19 cellular contexts compared by ENCODE assay signal in genomic region chr17:53896047-53896446, GRCh38.
DNase-seq lines count a peak whose midpoint lies in the region; ATAC-seq and TF ChIP-seq lines count a peak whose summit lies in the region.
"Had no signal": no experiment of that assay in that cellular context is flagged by ENCODE, and none has a peak within 500 bp of the region (broad histone marks: within the 10 kb centered on the region; RNA-seq: fewer than 3 reads in every experiment).

No MANE protein-coding gene starts in this region.

- peak overlapping the region; percentile 40 to 77 (median 59) for H3K4me2 ChIP-seq in BLaER1 treated with 17β-estradiol and CSF1 and Interleukin-3, amounts not matched to agents 10 nM and 100 nM
- no peak overlapping the region for H3K4me2 ChIP-seq in KMS-11
- H3K4me2 ChIP-seq in neural progenitor cell = no peak overlapping the region

- no peaks in the 10 kb centered on the region for H3K9me3 Mint-ChIP-seq in neural progenitor cell

- no peaks in the 10 kb centered on the region for H3F3A ChIP-seq in neural progenitor cell (ENCODE audit: low read depth)

- H4K20me1 ChIP-seq in BLaER1 treated with 17β-estradiol and CSF1 and Interleukin-3, amounts not matched to agents 10 nM and 100 nM = no peaks in the 10 kb centered on the region
- H4K20me1 ChIP-seq in KMS-11 (ENCODE audit: insufficient read depth) (no peaks in the 10 kb centered on the region), neural progenitor cell (ENCODE audit: low read depth) (no peaks in the 10 kb centered on the region)

- H3K4me1 ChIP-seq in BLaER1 treated with 17β-estradiol and CSF1 and Interleukin-3, amounts not matched to agents 10 nM and 100 nM = peaks cover 18 to 51% (median 28%) of the 10 kb centered on the region in 10 experiments
- no peaks in the 10 kb centered on the region for H3K4me1 ChIP-seq in KMS-11 (ENCODE audit: low read depth, poor library complexity, severe bottlenecking)
- H3K4me1 ChIP-seq in neural progenitor cell = no peaks in the 10 kb centered on the region
- H3K4me1 ChIP-seq: BE2C, Peyer's patch had no signal

- DNase-seq in SK-N-MC (ENCODE audit: low read depth, low spot score) (peak; percentile 39), neural progenitor cell (ENCODE audit: low spot score) (no peak)
- DNase-seq: BE2C; CD8-positive, alpha-beta memory T cell; KBM-7; MG63; NCI-H1417 treated with DMSO at 0.1 percent for 48 hours; NCI-H2029 treated with DMSO at 0.1 percent for 48 hours; NCI-H526; Peyer's patch; SHP77; T-helper 2 cell had no signal

- no peaks in the 10 kb centered on the region for H3K27me3 ChIP-seq in BLaER1 treated with 17β-estradiol and CSF1 and Interleukin-3, amounts not matched to agents 10 nM and 100 nM
- H3K27me3 ChIP-seq in KMS-11 (ENCODE audit: insufficient read depth, low read depth) (no peaks in the 10 kb centered on the region), neural progenitor cell (no peaks in the 10 kb centered on the region)
- H3K27me3 ChIP-seq: BE2C, MG63, Peyer's patch had no signal

- H3K36me3 ChIP-seq in BLaER1 treated with 17β-estradiol and CSF1 and Interleukin-3, amounts not matched to agents 10 nM and 100 nM = no peaks in the 10 kb centered on the region
- H3K36me3 ChIP-seq in KMS-11 (ENCODE audit: insufficient read depth) (no peaks in the 10 kb centered on the region), SK-N-MC (ENCODE audit: insufficient read depth, low read length) (no peaks in the 10 kb centered on the region), neural progenitor cell (no peaks in the 10 kb centered on the region)
- H3K36me3 ChIP-seq: BE2C, MG63, Peyer's patch had no signal

- H3K4me1 Mint-ChIP-seq in neural progenitor cell = no peaks in the 10 kb centered on the region
- H3K4me1 Mint-ChIP-seq: CD8-positive, alpha-beta memory T cell had no signal

- H3K27ac Mint-ChIP-seq in neural progenitor cell = no peak overlapping the region
- H3K27ac Mint-ChIP-seq: CD8-positive, alpha-beta memory T cell had no signal

- no peaks in the 10 kb centered on the region for H3K36me3 Mint-ChIP-seq in neural progenitor cell
- H3K36me3 Mint-ChIP-seq: CD8-positive, alpha-beta memory T cell had no signal

- H3K27ac ChIP-seq in BLaER1 treated with 17β-estradiol and CSF1 and Interleukin-3, amounts not matched to agents 10 nM and 100 nM = peak overlapping the region; percentile 73 to 89 (median 81)
- H3K27ac ChIP-seq in KMS-11 (no peak overlapping the region), SK-N-MC (peak overlapping the region; percentile 36; the same call in 1 of the 2 replicates), neural progenitor cell (no peak overlapping the region)
- H3K27ac ChIP-seq: HL-60, Peyer's patch had no signal

- TF ChIP-seq CTCF in KMS-11 (conservative IDR thresholded peaks at IDR 0.05; ENCODE audit: low read depth, low read length) (no peak), neural progenitor cell (IDR thresholded peaks at IDR 0.05) (no peak)

- H2AFZ ChIP-seq in KMS-11 (ENCODE audit: low read depth) (peak overlapping the region; percentile 8; the same call in 1 of the 2 replicates), neural progenitor cell (replicated peaks) (peak overlapping the region; percentile 20)

- peaks cover 2% of the 10 kb centered on the region for H3K27me3 Mint-ChIP-seq in neural progenitor cell (ENCODE audit: insufficient read depth, low read depth)
- H3K27me3 Mint-ChIP-seq: CD8-positive, alpha-beta memory T cell had no signal

- H3K79me2 ChIP-seq in KMS-11 (ENCODE audit: insufficient read depth, low read depth) = no peaks in the 10 kb centered on the region
- H3K79me2 ChIP-seq in neural progenitor cell (ENCODE audit: low read depth) = no peaks in the 10 kb centered on the region

- H3K4me3 Mint-ChIP-seq in neural progenitor cell = no peak overlapping the region
- H3K4me3 Mint-ChIP-seq: CD8-positive, alpha-beta memory T cell had no signal

- peaks cover 1 to 12% (median 4%) of the 10 kb centered on the region in 11 experiments; a peak in 17 of 22 replicates for H3K9me3 ChIP-seq in BLaER1 treated with 17β-estradiol and CSF1 and Interleukin-3, amounts not matched to agents 10 nM and 100 nM (replicated peaks in 1 of 11)
- H3K9me3 ChIP-seq in SK-N-MC (ENCODE audit: low read depth, low read length) (no peaks in the 10 kb centered on the region), neural progenitor cell (ENCODE audit: low read depth) (no peaks in the 10 kb centered on the region)
- H3K9me3 ChIP-seq: BE2C, MG63, Peyer's patch had no signal

- H3K4me3 ChIP-seq in BLaER1 treated with 17β-estradiol and CSF1 and Interleukin-3, amounts not matched to agents 10 nM and 100 nM = no peak overlapping the region; a peak in 1 of 20 replicates
- H3K4me3 ChIP-seq in KMS-11 (IDR thresholded peaks at IDR 0.05; ENCODE audit: insufficient read depth, low read depth, low read length) = no peak overlapping the region
- no peak overlapping the region for H3K4me3 ChIP-seq in SK-N-MC
- no peak overlapping the region for H3K4me3 ChIP-seq in neural progenitor cell
- H3K4me3 ChIP-seq: MG63, Peyer's patch had no signal

- peak overlapping the region; percentile 29 to 76 (median 58); a peak in 17 of 22 replicates for H3K9ac ChIP-seq in BLaER1 treated with 17β-estradiol and CSF1 and Interleukin-3, amounts not matched to agents 10 nM and 100 nM
- H3K9ac ChIP-seq in KMS-11 = no peak overlapping the region
- no peak overlapping the region for H3K9ac ChIP-seq in SK-N-MC (ENCODE audit: insufficient read length)
- H3K9ac ChIP-seq in neural progenitor cell = no peak overlapping the region

- ATAC-seq in HG02642 (IDR thresholded peaks at IDR 0.05; ENCODE audit: poor library complexity, unreplicated experiment) (no peak), HG03175 (IDR thresholded peaks at IDR 0.05; ENCODE audit: unreplicated experiment) (no peak), GM19452 (IDR thresholded peaks at IDR 0.05; ENCODE audit: unreplicated experiment) (no peak)
- ATAC-seq: HCT116 had no signal

Comparison
In these comparisons a context has a peak if more than half of its experiments do, and no peak if none do; other contexts are left out.
1. H3K27ac ChIP-seq: peak in BLaER1 treated with 17β-estradiol and CSF1 and Interleukin-3, amounts not matched to agents 10 nM and 100 nM (11 of 11) and SK-N-MC (single experiment); none in KMS-11 (single experiment) and neural progenitor cell (single experiment).
2. H3K4me2 ChIP-seq: peak in BLaER1 treated with 17β-estradiol and CSF1 and Interleukin-3, amounts not matched to agents 10 nM and 100 nM (11 of 11); none in KMS-11 (single experiment) and neural progenitor cell (single experiment).
3. H3K9ac ChIP-seq: peak in BLaER1 treated with 17β-estradiol and CSF1 and Interleukin-3, amounts not matched to agents 10 nM and 100 nM (11 of 11); none in KMS-11 (single experiment), SK-N-MC (single experiment) and neural progenitor cell (single experiment).